ENCODE assay signal across 17 cellular contexts in the genomic region with DNA sequence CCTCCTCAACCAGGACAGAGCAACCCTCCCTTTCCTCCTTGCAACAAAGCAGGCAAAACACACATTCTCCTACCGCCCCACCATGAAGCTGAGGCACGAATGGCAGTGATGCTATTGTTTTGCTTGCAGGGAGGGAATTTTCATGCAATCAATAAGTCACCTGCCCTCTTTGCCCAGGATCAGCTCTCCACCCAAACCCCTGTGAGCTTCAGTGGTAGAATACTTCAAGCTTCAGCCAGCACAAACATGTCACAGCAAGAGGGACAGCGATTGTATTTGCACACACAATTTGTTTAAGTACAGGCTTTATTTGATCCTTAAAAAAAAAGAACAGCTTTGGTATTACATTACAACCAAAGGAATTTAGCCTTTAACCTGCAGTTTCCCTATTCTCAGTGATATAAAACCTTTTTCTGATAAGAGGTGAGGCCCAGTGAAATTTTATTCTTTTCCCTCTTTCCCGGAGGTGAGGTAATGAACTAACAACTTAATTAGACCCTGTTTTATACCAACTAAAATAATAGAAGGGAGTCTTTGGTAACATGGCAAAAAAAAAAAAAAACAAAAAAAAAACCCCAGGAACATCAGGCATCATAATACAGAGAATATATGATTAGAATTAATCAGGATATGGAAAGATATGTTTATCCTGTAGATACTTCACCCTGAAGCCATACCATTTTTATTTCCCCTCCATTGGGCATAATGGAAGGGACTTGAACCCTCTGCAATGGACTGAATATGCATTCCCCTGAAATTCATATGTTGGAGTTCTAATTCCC.
A peak's percentile ranks its signal among the peaks of the same experiment; 100 is the strongest.
DNase-seq lines count a peak whose midpoint lies in the region; ATAC-seq and TF ChIP-seq lines count a peak whose summit lies in the region.
"Had no signal": no experiment of that assay in that cellular context is flagged by ENCODE, and none has a peak within 500 bp of the region (broad histone marks: within the 10 kb centered on the region; RNA-seq: fewer than 3 reads in every experiment).

No MANE protein-coding gene starts in this region.

- no peaks in the 10 kb centered on the region for H3K27me3 Mint-ChIP-seq in T-helper 2 cell treated with Interferon-gamma antibody and Interleukin-4, amounts not matched to agents 5 μg/mL and 100 μg/mL, for 36 hours (ENCODE audit: low read depth)
- H3K27me3 Mint-ChIP-seq: activated CD4-positive, alpha-beta memory T cell treated with anti-CD3 and anti-CD28 coated beads, Interleukin-2, amount 10 ng/mL, durations not matched to agents 7 days and 5 days had no signal

- no peaks in the 10 kb centered on the region for H3K36me3 Mint-ChIP-seq in T-helper 2 cell treated with Interferon-gamma antibody and Interleukin-4, amounts not matched to agents 5 μg/mL and 100 μg/mL, for 36 hours (ENCODE audit: low read depth)

- peak overlapping the region; percentile 32; the same call in 1 of the 2 replicates for H2AFZ ChIP-seq in PC-3 (ENCODE audit: low read length)
- peak overlapping the region; percentile 61 for H2AFZ ChIP-seq in parathyroid adenoma

- no peaks in the 10 kb centered on the region for H3K9me2 ChIP-seq in PC-3 (replicated peaks; ENCODE audit: low read length)

- no peak for TF ChIP-seq POLR2A in esophagus squamous epithelium (IDR thresholded peaks at IDR 0.05)

- POLR2A ChIA-PET in PC-3 (lab: Charles Lee; ENCODE audit: unreplicated experiment) = interaction anchor here (0.5 to 0.7 kb wide), 3 partner anchors 123 to 338 kb away, joined by 3 to 9 read pairs (median 3); no protein-coding TSS in a partner anchor

- no peaks in the 10 kb centered on the region for H4K20me1 ChIP-seq in PC-3 (ENCODE audit: low read length)
- H4K20me1 ChIP-seq: BLaER1 treated with 17β-estradiol and CSF1 and Interleukin-3, amounts not matched to agents 10 nM and 100 nM had no signal

- no peak overlapping the region for H3K4me3 Mint-ChIP-seq in T-helper 2 cell treated with Interferon-gamma antibody and Interleukin-4, amounts not matched to agents 5 μg/mL and 100 μg/mL, for 36 hours
- H3K4me3 Mint-ChIP-seq: activated CD4-positive, alpha-beta memory T cell treated with anti-CD3 and anti-CD28 coated beads, Interleukin-2, amount 10 ng/mL, durations not matched to agents 7 days and 5 days had no signal

- H3K9me3 ChIP-seq in HUES48 (ENCODE audit: control insufficient read depth, insufficient read depth, low read length) (no peaks in the 10 kb centered on the region), PC-3 (ENCODE audit: low read length) (no peaks in the 10 kb centered on the region), esophagus squamous epithelium (no peaks in the 10 kb centered on the region), parathyroid adenoma (ENCODE audit: control insufficient read depth, low read length) (no peaks in the 10 kb centered on the region)
- H3K9me3 ChIP-seq: BLaER1 treated with 17β-estradiol and CSF1 and Interleukin-3, amounts not matched to agents 10 nM and 100 nM; ovary had no signal

- H3K36me3 ChIP-seq in HUES48 (ENCODE audit: control insufficient read depth, insufficient read depth, low read length) (no peaks in the 10 kb centered on the region), PC-3 (ENCODE audit: low read depth, low read length) (no peaks in the 10 kb centered on the region), esophagus squamous epithelium (no peaks in the 10 kb centered on the region), parathyroid adenoma (ENCODE audit: control insufficient read depth, insufficient read depth, low read length) (no peaks in the 10 kb centered on the region)
- H3K36me3 ChIP-seq: BLaER1 treated with 17β-estradiol and CSF1 and Interleukin-3, amounts not matched to agents 10 nM and 100 nM; ovary had no signal

- BruUV-seq in PC-3 (replicated peaks; lab: Mats Ljungman, UMichigan) = no TSS peak

- H3K4me2 ChIP-seq in PC-3 (ENCODE audit: low read length) = no peak overlapping the region
- no peak overlapping the region for H3K4me2 ChIP-seq in parathyroid adenoma (ENCODE audit: low read length)
- H3K4me2 ChIP-seq: BLaER1 treated with 17β-estradiol and CSF1 and Interleukin-3, amounts not matched to agents 10 nM and 100 nM had no signal

- H3K27ac ChIP-seq in HUES48 (ENCODE audit: low read depth, low read length) (peak overlapping the region; percentile 28), PC-3 (ENCODE audit: low read length) (no peak overlapping the region), esophagus squamous epithelium (peak overlapping the region; percentile 16 to 63 (median 42)), parathyroid adenoma (peak overlapping the region; percentile 45), coronary artery (no peak overlapping the region)
- H3K27ac ChIP-seq: BLaER1 treated with 17β-estradiol and CSF1 and Interleukin-3, amounts not matched to agents 10 nM and 100 nM; ovary had no signal

- intact Hi-C loops in PC-3 (cut with micrococcal nuclease) = no loop called here
- intact Hi-C loops in esophagus squamous epithelium (cut with DNase I) = no loop called here

- DNase-seq in PC-3 = peak; percentile 8
- DNase-seq in esophagus squamous epithelium (lab: John Stamatoyannopoulos, UW) = no peak
- no peak for DNase-seq in T-helper 2 cell treated with Interferon-gamma antibody and Interleukin-4, amounts not matched to agents 5 μg/mL and 100 μg/mL, for 36 hours (ENCODE audit: low spot score)
- no peak for DNase-seq in coronary artery (ENCODE audit: low spot score)
- DNase-seq in DMS 273 treated with DMSO at 0.1 percent for 48 hours (lab: John Stamatoyannopoulos, UW) = no peak
- DNase-seq: activated CD4-positive, alpha-beta memory T cell treated with anti-CD3 and anti-CD28 coated beads, Interleukin-2, amount 10 ng/mL, durations not matched to agents 7 days and 5 days; activated gamma-delta T cell treated with Interleukin-2 at 50 U/mL for 16 hours; central memory CD4-positive, alpha-beta T cell; GDM1; OCI-M1; ovary; stimulated activated CD4-positive, alpha-beta T cell treated with anti-CD3 and anti-CD28 coated beads, Interleukin-4, amount 100 ng/mL, for 1 hour; stimulated activated naive CD4-positive, alpha-beta T cell treated with Interleukin-2 at 50 U/mL for 16 hours had no signal

- H3F3A ChIP-seq in PC-3 (ENCODE audit: low read length, unreplicated experiment) = no peaks in the 10 kb centered on the region

- H3K4me1 ChIP-seq in HUES48 (ENCODE audit: control insufficient read depth, insufficient read depth, low read length) = peaks cover 8% of the 10 kb centered on the region
- peaks cover 22% of the 10 kb centered on the region for H3K4me1 ChIP-seq in PC-3 (ENCODE audit: insufficient read depth, low read length)
- H3K4me1 ChIP-seq in esophagus squamous epithelium = peaks cover 3 to 46% (median 14%) of the 10 kb centered on the region in 3 donors
- H3K4me1 ChIP-seq in parathyroid adenoma = peaks cover 42% of the 10 kb centered on the region
- H3K4me1 ChIP-seq: BLaER1 treated with 17β-estradiol and CSF1 and Interleukin-3, amounts not matched to agents 10 nM and 100 nM had no signal

- H3K79me2 ChIP-seq in PC-3 (ENCODE audit: low read length) (no peaks in the 10 kb centered on the region), parathyroid adenoma (no peaks in the 10 kb centered on the region)

- CTCF ChIA-PET in PC-3 (lab: Charles Lee) = interaction anchor here (0.6 kb wide), 1 partner anchor 1085 kb away, joined by 4 read pairs; no protein-coding TSS in a partner anchor

- H3K27ac Mint-ChIP-seq in T-helper 2 cell treated with Interferon-gamma antibody and Interleukin-4, amounts not matched to agents 5 μg/mL and 100 μg/mL, for 36 hours = no peak overlapping the region
- H3K27ac Mint-ChIP-seq: activated CD4-positive, alpha-beta memory T cell treated with anti-CD3 and anti-CD28 coated beads, Interleukin-2, amount 10 ng/mL, durations not matched to agents 7 days and 5 days had no signal

- no peaks in the 10 kb centered on the region for H3K4me1 Mint-ChIP-seq in T-helper 2 cell treated with Interferon-gamma antibody and Interleukin-4, amounts not matched to agents 5 μg/mL and 100 μg/mL, for 36 hours (ENCODE audit: low read depth)
- H3K4me1 Mint-ChIP-seq: activated CD4-positive, alpha-beta memory T cell treated with anti-CD3 and anti-CD28 coated beads, Interleukin-2, amount 10 ng/mL, durations not matched to agents 7 days and 5 days had no signal

- H3K9me3 Mint-ChIP-seq in T-helper 2 cell treated with Interferon-gamma antibody and Interleukin-4, amounts not matched to agents 5 μg/mL and 100 μg/mL, for 36 hours = no peaks in the 10 kb centered on the region
- H3K9me3 Mint-ChIP-seq: activated CD4-positive, alpha-beta memory T cell treated with anti-CD3 and anti-CD28 coated beads, Interleukin-2, amount 10 ng/mL, durations not matched to agents 7 days and 5 days had no signal

- no peak overlapping the region for H3K4me3 ChIP-seq in HUES48 (ENCODE audit: low read depth, low read length)
- no peak overlapping the region for H3K4me3 ChIP-seq in PC-3 (ENCODE audit: low read length)
- no peak overlapping the region for H3K4me3 ChIP-seq in esophagus squamous epithelium
- no peak overlapping the region for H3K4me3 ChIP-seq in parathyroid adenoma (ENCODE audit: low read depth, low read length)
- H3K4me3 ChIP-seq in coronary artery = no peak overlapping the region
- H3K4me3 ChIP-seq: BLaER1 treated with 17β-estradiol and CSF1 and Interleukin-3, amounts not matched to agents 10 nM and 100 nM; ovary had no signal

- no peak for TF ChIP-seq CTCF in PC-3 (conservative IDR thresholded peaks at IDR 0.05; ENCODE audit: low read depth, low read length)
- TF ChIP-seq CTCF in esophagus squamous epithelium (IDR thresholded peaks at IDR 0.05) = no peak
- no peak for TF ChIP-seq CTCF in parathyroid adenoma (IDR thresholded peaks at IDR 0.05)
- no peak for TF ChIP-seq CTCF in coronary artery (IDR thresholded peaks at IDR 0.05)

- no peak overlapping the region for H3K9ac ChIP-seq in HUES48 (ENCODE audit: low read depth, low read length)
- H3K9ac ChIP-seq in PC-3 (ENCODE audit: low read length) = no peak overlapping the region
- H3K9ac ChIP-seq in parathyroid adenoma = no peak overlapping the region
- H3K9ac ChIP-seq: BLaER1 treated with 17β-estradiol and CSF1 and Interleukin-3, amounts not matched to agents 10 nM and 100 nM had no signal

- 41 to 43% methylated on average over 4 of the region's 4 CpGs for WGBS in esophagus squamous epithelium, 2 donors

- ATAC-seq in PC-3 (peak; percentile 45; the same call in 1 of the 2 replicates), HG03457 (IDR thresholded peaks at IDR 0.05; ENCODE audit: unreplicated experiment) (no peak)

- H3K27me3 ChIP-seq in HUES48 (ENCODE audit: control insufficient read depth, insufficient read depth, low read length) (no peaks in the 10 kb centered on the region), PC-3 (ENCODE audit: low read length) (no peaks in the 10 kb centered on the region), esophagus squamous epithelium (no peaks in the 10 kb centered on the region), parathyroid adenoma (ENCODE audit: control insufficient read depth, insufficient read depth, low read length) (no peaks in the 10 kb centered on the region)
- H3K27me3 ChIP-seq: BLaER1 treated with 17β-estradiol and CSF1 and Interleukin-3, amounts not matched to agents 10 nM and 100 nM; ovary had no signal

Comparison
In these comparisons a context has a peak if more than half of its experiments do, and no peak if none do; other contexts are left out.
1. H3K27ac ChIP-seq: peak in HUES48 (single experiment), esophagus squamous epithelium (4 of 4) and parathyroid adenoma (single experiment); none in PC-3 (single experiment) and coronary artery (0 of 2).